ENCODE assay signal across 13 cellular contexts in the genomic region with DNA sequence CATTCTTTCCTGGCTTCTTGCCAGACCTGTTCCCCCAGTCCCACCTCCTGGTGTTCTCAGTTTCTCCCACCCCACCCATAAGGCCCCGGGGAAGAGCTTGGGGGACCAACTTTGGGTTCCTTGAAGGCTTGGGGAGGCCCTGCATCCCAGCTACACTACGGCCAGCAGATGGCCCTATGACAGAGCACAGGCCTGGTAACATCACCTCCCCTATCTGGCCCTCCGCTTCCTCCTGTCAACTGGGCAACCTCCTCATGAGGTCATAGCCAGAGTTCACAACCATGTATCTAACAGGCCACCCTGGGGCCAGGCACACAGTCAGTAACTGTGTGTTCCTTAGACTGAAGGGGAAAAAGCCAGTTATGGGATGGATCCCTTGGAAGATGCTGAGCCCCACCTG. TPM values are rescaled to one million over a fixed set of nuclear protein-coding genes. Genes with fewer than 3 reads are reported as not detected.
DNase-seq lines count a peak whose midpoint lies in the region; ATAC-seq, FAIRE-seq and TF ChIP-seq lines count a peak whose summit lies in the region.
"Had no signal": no experiment of that assay in that cellular context is flagged by ENCODE, and none has a peak within 500 bp of the region (broad histone marks: within the 10 kb centered on the region; RNA-seq: fewer than 3 reads in every experiment).

No MANE protein-coding gene starts in this region.

- no peaks in the 10 kb centered on the region for H3K4me1 ChIP-seq in HEK293 (ENCODE audit: control insufficient read depth, insufficient read depth, low read length)
- H3K4me1 ChIP-seq: transverse colon had no signal

- no peak for ATAC-seq in GM18907 (IDR thresholded peaks at IDR 0.05; ENCODE audit: unreplicated experiment)

- CTCF ChIA-PET in HEK293 (lab: Yijun Ruan, JAX): interaction anchor here (0.6 to 2.9 kb wide), 8 partner anchors 8 to 1509 kb away, joined by 3 to 32 read pairs (median 4); partner anchors contain the start of genes ALDH3A2 and ALKBH5

- no peaks in the 10 kb centered on the region; a peak in 1 of 3 replicates for H3K36me3 ChIP-seq in HEK293 (ENCODE audit: control insufficient read depth in 2 of 2, insufficient read depth in 1 of 2, low read length in 2 of 2)
- H3K36me3 ChIP-seq: neutrophil, transverse colon had no signal

- TF ChIP-seq CTCF in AG09319 (IDR thresholded peaks at IDR 0.05; ENCODE audit: low read depth, low read length) (peak; percentile 17), HEK293 (tag by site-specific recombination; IDR thresholded peaks at IDR 0.05) (peak; percentile 20; the same call in 1 of the 2 replicates), fibroblast of villous mesenchyme (IDR thresholded peaks at IDR 0.05; ENCODE audit: insufficient read depth, low read depth, low read length) (peak; percentile 30)

- POLR2A ChIA-PET in HEK293 (lab: Yijun Ruan, JAX): interaction anchor here (1.3 kb wide), 1 partner anchor 43 kb away, joined by 3 read pairs; the partner anchor contains the start of gene ALKBH5

- no peak for FAIRE-seq in RCC 7860 (lab: Jason Lieb, UNC)

- no peak overlapping the region for H3K27ac ChIP-seq in HEK293 (ENCODE audit: extremely low read depth, low read depth, low read length)
- H3K27ac ChIP-seq: neutrophil, transverse colon had no signal

- DNase-seq in AG09319 (ENCODE audit: extremely low read depth, low read depth): no peak
- DNase-seq in SW480 (ENCODE audit: low spot score): peak; percentile 29
- DNase-seq in fibroblast of villous mesenchyme (ENCODE audit: low read depth): peak; percentile 28
- DNase-seq in RCC 7860 (ENCODE audit: low spot score): no peak
- DNase-seq in germinal center (ENCODE audit: low spot score): no peak
- no peak for DNase-seq in GDM1 (lab: John Stamatoyannopoulos, UW)
- DNase-seq: activated CD8-positive, alpha-beta memory T cell treated with anti-CD3 and anti-CD28 coated beads, Interleukin-2, amount 50 U/mL, for 48 hours; CD8-positive, alpha-beta memory T cell; NCI-H1048; transverse colon had no signal

- H3K9me3 ChIP-seq in HEK293 (ENCODE audit: control insufficient read depth, insufficient read depth, low read depth, low read length): no peaks in the 10 kb centered on the region
- H3K9me3 ChIP-seq: neutrophil, transverse colon had no signal

- no peak overlapping the region for H3K4me3 ChIP-seq in HEK293 (ENCODE audit: low read depth, low read length)
- no peak overlapping the region for H3K4me3 ChIP-seq in fibroblast of villous mesenchyme (ENCODE audit: low read depth, low read length)
- H3K4me3 ChIP-seq: transverse colon had no signal

TF ChIP-seq in HEK293, 187 proteins besides CTCF, POLR2A, EP300 and RAD21:
- TF ChIP-seq ZNF146 (tag by site-specific recombination; IDR thresholded peaks at IDR 0.05) (no peak), ZNF10 (tag by site-specific recombination; IDR thresholded peaks at IDR 0.05) (no peak), HOXD13 (CRISPR knock-in tag; IDR thresholded peaks at IDR 0.05; ENCODE audit: borderline replicate concordance) (no peak), ZNF473 (tag by site-specific recombination; IDR thresholded peaks at IDR 0.05) (no peak), TRIM28 (IDR thresholded peaks at IDR 0.05; ENCODE audit: borderline replicate concordance, low read length) (no peak), ZNF561 (tag by site-specific recombination; IDR thresholded peaks at IDR 0.05; ENCODE audit: borderline replicate concordance) (no peak), ZIC2 (tag by site-specific recombination; IDR thresholded peaks at IDR 0.05) (no peak), ZNF426 (tag by site-specific recombination; IDR thresholded peaks at IDR 0.05) (no peak), ZNF707 (tag by site-specific recombination; IDR thresholded peaks at IDR 0.05) (no peak), ZNF211 (tag by site-specific recombination; IDR thresholded peaks at IDR 0.05; ENCODE audit: low read depth) (no peak), ZBTB20 (tag by site-specific recombination; IDR thresholded peaks at IDR 0.05) (no peak), YY1 (tag by site-specific recombination; IDR thresholded peaks at IDR 0.05) (no peak), MYNN (tag by site-specific recombination; IDR thresholded peaks at IDR 0.05; ENCODE audit: borderline replicate concordance) (no peak), ZNF664 (tag by site-specific recombination; IDR thresholded peaks at IDR 0.05) (no peak)

RNA-seq across cellular contexts. Expression of gene MYO15A, which starts 31.4 kb away (rescaled TPM):
- total RNA-seq in fibroblast of villous mesenchyme: 0.43 and 0.97 TPM in 2 replicates

RNA-seq across cellular contexts. Expression of gene ALKBH5, which starts 43.7 kb away (rescaled TPM):
- total RNA-seq in fibroblast of villous mesenchyme: 113 and 144 TPM in 2 replicates

RNA-seq across cellular contexts. Expression of gene DRG2, which starts 52.2 kb away (rescaled TPM):
- 30.3 and 33.2 TPM in 2 replicates for total RNA-seq in fibroblast of villous mesenchyme

Comparison
In these comparisons a context has a peak if more than half of its experiments do, and no peak if none do; other contexts are left out.
1. DNase-seq: peak in SW480 (single experiment) and fibroblast of villous mesenchyme (single experiment); none in AG09319 (single experiment), RCC 7860 (single experiment), germinal center (single experiment) and GDM1 (single experiment).
2. Peak in every context shown above with its lines, with median percentiles within 50 percentile points of each other: CTCF ChIP-seq.